Comparison of ENCODE assay signal across 8 cellular contexts in the genomic region with DNA sequence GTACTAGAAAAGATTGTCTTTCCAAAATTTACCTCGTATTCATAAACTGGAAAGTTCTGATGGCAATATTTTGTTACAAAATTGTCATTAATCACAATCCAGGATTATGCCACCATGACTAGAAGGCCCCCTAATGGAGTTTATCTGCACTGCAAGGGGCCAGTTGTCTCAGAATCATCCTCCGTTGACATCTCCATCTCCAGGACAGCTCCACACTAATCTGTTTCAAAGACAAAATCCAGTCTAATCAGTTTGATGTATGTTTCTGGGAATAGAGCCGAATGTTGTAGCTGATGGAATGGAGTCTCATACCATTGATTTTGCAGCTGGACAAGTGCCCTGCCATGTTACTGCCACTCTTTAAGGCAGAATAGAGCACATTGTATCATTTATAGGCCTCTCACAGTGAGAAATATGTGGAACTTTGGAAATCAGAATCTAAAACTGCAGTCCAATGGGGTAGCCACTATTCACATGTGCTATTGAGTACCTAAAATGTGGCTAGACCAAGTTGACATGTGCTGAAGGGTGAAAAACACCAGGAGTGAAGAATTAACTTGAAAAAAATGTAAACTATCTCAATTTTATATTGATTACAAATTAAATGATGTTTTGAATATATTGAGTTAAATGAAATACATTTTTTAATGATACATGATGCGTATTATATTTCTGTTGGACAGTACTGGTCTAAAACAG. TPM values are rescaled to one million over a fixed set of nuclear protein-coding genes. Genes with fewer than 3 reads are reported as not detected.
DNase-seq lines count a peak whose midpoint lies in the region; ATAC-seq and TF ChIP-seq lines count a peak whose summit lies in the region.

No MANE protein-coding gene starts in this region.

- peak; percentile 21 for DNase-seq in DND-41
- DNase-seq in LNCaP clone FGC (ENCODE audit: low read depth): no peak
- DNase-seq in astrocyte of the cerebellum (ENCODE audit: low read depth): no peak
- peak in 2 of 10 donors; percentile 13 to 20 for DNase-seq in naive thymus-derived CD8-positive, alpha-beta T cell
- no peak for DNase-seq in aorta
- DNase-seq in colonic mucosa: no peak
- no peak for DNase-seq in NCI-H226

- 62 to 74% methylated on average over 4 of the region's 4 CpGs for WGBS in aorta, 2 donors

- H3K36me3 ChIP-seq in DND-41 (ENCODE audit: insufficient read depth, low read length) (peaks cover 33% of the 10 kb centered on the region), aorta (ENCODE audit: control insufficient read depth in 1 of 2, insufficient read depth in 2 of 2, low read length in 1 of 2) (peaks cover 2 to 7% of the 10 kb centered on the region in 2 donors), colonic mucosa (no peaks in the 10 kb centered on the region)

- peaks cover 8% of the 10 kb centered on the region for H3K4me1 ChIP-seq in DND-41 (ENCODE audit: insufficient read depth, low read length)
- peaks cover 0 to 9% of the 10 kb centered on the region in 2 donors for H3K4me1 ChIP-seq in aorta (ENCODE audit: control insufficient read depth in 1 of 2, insufficient read depth in 2 of 2, low read length in 2 of 2)
- H3K4me1 ChIP-seq in colonic mucosa: no peaks in the 10 kb centered on the region

- H3K27me3 Mint-ChIP-seq in naive thymus-derived CD8-positive, alpha-beta T cell: no peaks in the 10 kb centered on the region

- no peak overlapping the region for H3K4me3 ChIP-seq in DND-41 (ENCODE audit: low read depth in 1 of 2, low read length in 2 of 2)
- no peak overlapping the region for H3K4me3 ChIP-seq in LNCaP clone FGC (ENCODE audit: low read depth, low read length)
- no peak overlapping the region for H3K4me3 ChIP-seq in astrocyte of the cerebellum (ENCODE audit: low read depth, low read length)
- no peak overlapping the region for H3K4me3 ChIP-seq in aorta (ENCODE audit: low read length in 2 of 2)
- H3K4me3 ChIP-seq in colonic mucosa: no peak overlapping the region

- no peak overlapping the region for H2AFZ ChIP-seq in DND-41 (ENCODE audit: low read depth, low read length)

- H3K9me3 ChIP-seq in DND-41 (ENCODE audit: insufficient read depth, low read length, severe bottlenecking) (no peaks in the 10 kb centered on the region), aorta (ENCODE audit: control insufficient read depth, low read length) (no peaks in the 10 kb centered on the region), colonic mucosa (no peaks in the 10 kb centered on the region)

- in situ Hi-C loops in astrocyte of the cerebellum (cut with HindIII; ENCODE audit: low sequenced_read_pairs): loop anchor here (25.0 kb wide), 1 partner anchor 126 kb away; no protein-coding TSS in a partner anchor

- H3K27ac ChIP-seq in DND-41 (ENCODE audit: low read length) (no peak overlapping the region), aorta (ENCODE audit: low read depth in 1 of 2, low read length in 2 of 2) (peak overlapping the region in 1 of 2 donors; percentile 43), colonic mucosa (no peak overlapping the region)

- peaks cover 11 to 18% (median 14%) of the 10 kb centered on the region in 4 donors for H3K4me1 Mint-ChIP-seq in naive thymus-derived CD8-positive, alpha-beta T cell

- peak; percentile 58 for ATAC-seq in DND-41 (ENCODE audit: insufficient read depth, low read depth)
- peak; percentile 52 to 54 for ATAC-seq in naive thymus-derived CD8-positive, alpha-beta T cell
- ATAC-seq in GM21576 (IDR thresholded peaks at IDR 0.05; ENCODE audit: unreplicated experiment): no peak
- ATAC-seq in aorta (ENCODE audit: low FRiP score): no peak

- no peaks in the 10 kb centered on the region for H4K20me1 ChIP-seq in DND-41 (ENCODE audit: insufficient read depth, low read length)

- POLR2A ChIA-PET in naive thymus-derived CD8-positive, alpha-beta T cell (lab: Charles Lee): no interaction called here

- peak overlapping the region in 1 of 10 donors; percentile 3 for H3K27ac Mint-ChIP-seq in naive thymus-derived CD8-positive, alpha-beta T cell

- intact Hi-C loops in aorta (cut with DNase I): no loop called here
- intact Hi-C loops in colonic mucosa (cut with DNase I): no loop called here

- H3K27me3 ChIP-seq in DND-41 (ENCODE audit: insufficient read depth, low read length, poor library complexity): no peaks in the 10 kb centered on the region
- H3K27me3 ChIP-seq in aorta (ENCODE audit: control insufficient read depth in 1 of 2, insufficient read depth in 2 of 2, low read length in 1 of 2): no peaks in the 10 kb centered on the region
- H3K27me3 ChIP-seq in colonic mucosa: no peaks in the 10 kb centered on the region

- no peak overlapping the region for H3K4me2 ChIP-seq in DND-41 (ENCODE audit: insufficient read depth, low read length)

- no peak overlapping the region for H3K9ac ChIP-seq in DND-41 (ENCODE audit: low read depth, low read length)
- H3K9ac ChIP-seq in colonic mucosa (ENCODE audit: low read depth in 2 of 2, low read length in 2 of 2): no peak overlapping the region

- H3K9me3 Mint-ChIP-seq in naive thymus-derived CD8-positive, alpha-beta T cell: no peaks in the 10 kb centered on the region

- peaks cover 0 to 52% (median 0%) of the 10 kb centered on the region in 3 donors for H3K36me3 Mint-ChIP-seq in naive thymus-derived CD8-positive, alpha-beta T cell

- TF ChIP-seq CTCF in DND-41 (IDR thresholded peaks at IDR 0.05; ENCODE audit: borderline replicate concordance, extremely low read depth, low read length, poor library complexity, severe bottlenecking): peak; percentile 66
- peak; percentile 34 for TF ChIP-seq CTCF in LNCaP clone FGC (IDR thresholded peaks at IDR 0.05; ENCODE audit: control insufficient read depth, extremely low read depth, insufficient read depth)
- TF ChIP-seq CTCF in astrocyte of the cerebellum (IDR thresholded peaks at IDR 0.05; ENCODE audit: low read depth, low read length, missing control alignments): peak; percentile 44
- no peak for TF ChIP-seq CTCF in colonic mucosa (IDR thresholded peaks at IDR 0.05)

- H3K79me2 ChIP-seq in DND-41 (ENCODE audit: insufficient read depth, low read length): no peaks in the 10 kb centered on the region

- no peak overlapping the region for H3K4me3 Mint-ChIP-seq in naive thymus-derived CD8-positive, alpha-beta T cell

RNA-seq across cellular contexts. Expression of gene TOMM7, which starts 38.3 kb away (rescaled TPM):
- 100 to 1,000 TPM; 675 to 780 TPM for total RNA-seq in naive thymus-derived CD8-positive, alpha-beta T cell
- 100 to 1,000 TPM; 309 to 462 (median 320) TPM for polyA plus RNA-seq in naive thymus-derived CD8-positive, alpha-beta T cell
- total RNA-seq in aorta: 100 to 1,000 TPM; 250 to 305 TPM
- polyA plus RNA-seq in aorta: 1,000 to 10,000 TPM in 1 of 2 donors, 100 to 1,000 TPM in 1; 595 to 1,149 TPM
- total RNA-seq in colonic mucosa: 100 to 1,000 TPM; 235 to 288 TPM

Comparison
In these comparisons a context has a peak if more than half of its experiments do, and no peak if none do; other contexts are left out.
1. ATAC-seq: peak in DND-41 (single experiment) and naive thymus-derived CD8-positive, alpha-beta T cell (2 of 2); none in GM21576 (single experiment) and aorta (single experiment).